ENCODE assay signal across 9 cellular contexts in the genomic region with DNA sequence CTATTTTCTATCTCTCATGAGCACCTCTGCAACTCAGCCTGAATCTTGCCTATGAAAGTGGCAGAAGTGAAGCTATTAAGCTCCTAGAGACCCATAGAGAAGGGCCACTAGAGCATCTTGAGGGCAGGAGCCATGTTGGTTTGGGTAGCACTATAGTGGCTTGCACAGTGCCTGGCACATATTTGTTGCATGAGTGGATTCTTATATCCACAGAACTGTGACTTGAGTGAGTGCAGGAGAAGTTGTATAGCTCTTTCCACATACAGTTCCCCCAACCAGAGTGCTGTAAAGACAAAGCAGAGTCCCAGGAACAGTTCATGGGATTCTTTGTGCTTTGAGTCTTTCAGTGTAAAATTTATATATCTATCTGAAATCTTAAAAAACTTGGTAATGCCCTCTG.
"Had no signal": no experiment of that assay in that cellular context is flagged by ENCODE, and none has a peak within 500 bp of the region (broad histone marks: within the 10 kb centered on the region; RNA-seq: fewer than 3 reads in every experiment).

No MANE protein-coding gene starts in this region.

- DNase-seq: GM23248, GOT3, H7, H9, HCEC 1CT, HFFc6 had no signal

- H3K4me2 ChIP-seq: GM23338 had no signal

- ATAC-seq: GM23338, HCT116 had no signal

- H3K4me3 Mint-ChIP-seq: GM23338, H9 had no signal

- H3K27ac Mint-ChIP-seq: GM23338 had no signal

- H3K4me3 ChIP-seq: GM23248, GM23338, HAP-1 had no signal

- H3K9ac ChIP-seq: GM23248 had no signal

- H3K9me3 ChIP-seq: HAP-1 had no signal

- H3K27ac ChIP-seq: GM23248 had no signal

- H3K4me1 Mint-ChIP-seq: GM23338, H9 had no signal

- H2AFZ ChIP-seq: GM23248, GM23338 had no signal

- H3K36me3 ChIP-seq: HAP-1 had no signal

- H3K9me3 Mint-ChIP-seq: GM23338, H9, HFFc6 had no signal
